8 cellular contexts compared by ENCODE assay signal in genomic region chr2:207692206-207693065, GRCh38. TPM values are rescaled to one million over a fixed set of nuclear protein-coding genes. Genes with fewer than 3 reads are reported as not detected.
DNase-seq lines count a peak whose midpoint lies in the region; ATAC-seq, FAIRE-seq and TF ChIP-seq lines count a peak whose summit lies in the region.

No MANE protein-coding gene starts in this region.

- FAIRE-seq in pancreas (lab: Jason Lieb, UNC) = no peak

- no peak overlapping the region for H3K27ac ChIP-seq in MM.1S (ENCODE audit: low read length)
- H3K27ac ChIP-seq in pancreas = no peak overlapping the region

- WGBS in pancreas, 2 donors = 29 to 31% methylated on average over 7 of the region's 7 CpGs

- H3K9me3 ChIP-seq in MM.1S (replicated peaks; ENCODE audit: insufficient read depth, low read length) (no peaks in the 10 kb centered on the region), pancreas (no peaks in the 10 kb centered on the region)

- TF ChIP-seq CTCF in MM.1S (IDR thresholded peaks at IDR 0.05; ENCODE audit: low read length) = peak; percentile 47
- TF ChIP-seq CTCF in epithelial cell of proximal tubule (conservative IDR thresholded peaks at IDR 0.05; ENCODE audit: low read depth, low read length) = peak; percentile 72
- peak in 3 of 4 donors; percentile 29 to 39 (median 32) for TF ChIP-seq CTCF in pancreas (IDR thresholded peaks at IDR 0.05)

- no peak overlapping the region for H3K9ac ChIP-seq in MM.1S (ENCODE audit: low read length)

- no peak overlapping the region for H2AFZ ChIP-seq in MM.1S (ENCODE audit: low read length)

- H4K20me1 ChIP-seq in MM.1S (ENCODE audit: insufficient read depth, low read length) = no peaks in the 10 kb centered on the region

- no peaks in the 10 kb centered on the region for H3K27me3 ChIP-seq in MM.1S (replicated peaks; ENCODE audit: insufficient read depth, low read length)
- no peaks in the 10 kb centered on the region for H3K27me3 ChIP-seq in pancreas

- H3K9me2 ChIP-seq in MM.1S (replicated peaks; ENCODE audit: insufficient read depth, low read length) = no peaks in the 10 kb centered on the region

- H3K4me1 ChIP-seq in MM.1S (ENCODE audit: low read length) (no peaks in the 10 kb centered on the region), pancreas (no peaks in the 10 kb centered on the region)

- peak; percentile 67 to 94 (median 87) for ATAC-seq in pancreas
- no peak for ATAC-seq in GM21786 (IDR thresholded peaks at IDR 0.05; ENCODE audit: unreplicated experiment)

- no peaks in the 10 kb centered on the region for H3K36me3 ChIP-seq in MM.1S (replicated peaks; ENCODE audit: insufficient read depth, low read length)
- no peaks in the 10 kb centered on the region for H3K36me3 ChIP-seq in pancreas

- DNase-seq in NCI-H526 (lab: John Stamatoyannopoulos, UW) (peak; percentile 13 to 49), NCI-H526 treated with DMSO at 0.1 percent for 48 hours (lab: John Stamatoyannopoulos, UW) (no peak), MM.1S (no peak), epithelial cell of proximal tubule (ENCODE audit: low read depth) (no peak), pancreas (peak in 5 of 6 donors; percentile 31 to 61 (median 49)), NCI-H2081 treated with DMSO at 0.1 percent for 48 hours (lab: John Stamatoyannopoulos, UW) (no peak)
- DNase-seq in activated CD4-positive, alpha-beta T cell treated with anti-CD3 and anti-CD28 coated beads for 4 hours = peak; percentile 50 to 58

- H3K79me2 ChIP-seq in MM.1S (ENCODE audit: low read length) = no peaks in the 10 kb centered on the region

- intact Hi-C loops in pancreas (cut with DNase I) = no loop called here

- no peaks in the 10 kb centered on the region for H3F3A ChIP-seq in MM.1S (ENCODE audit: insufficient read depth, low read length)

- no peak overlapping the region for H3K4me3 ChIP-seq in MM.1S (ENCODE audit: low read length)
- H3K4me3 ChIP-seq in epithelial cell of proximal tubule (ENCODE audit: low read depth, low read length) = no peak overlapping the region
- no peak overlapping the region for H3K4me3 ChIP-seq in pancreas

- H3K4me2 ChIP-seq in MM.1S (ENCODE audit: low read depth, low read length) = no peak overlapping the region

RNA-seq across cellular contexts. Expression of gene CCNYL1, which starts 19.0 kb away (rescaled TPM):
- 9.3 and 20.5 TPM in 2 replicates for total RNA-seq in epithelial cell of proximal tubule
- 10 to 100 TPM in 4 of 6 donors, 1 to 10 TPM in 2; 8.4 to 12.4 (median 11.9) TPM for total RNA-seq in pancreas
- 1 to 10 TPM; 5.2 to 5.3 TPM for polyA plus RNA-seq in pancreas

Comparison
In these comparisons a context has a peak if more than half of its experiments do, and no peak if none do; other contexts are left out.
1. DNase-seq: peak in NCI-H526 (2 of 2), activated CD4-positive, alpha-beta T cell treated with anti-CD3 and anti-CD28 coated beads for 4 hours (2 of 2) and pancreas (5 of 6); none in NCI-H526 treated with DMSO at 0.1 percent for 48 hours (single experiment), MM.1S (single experiment), epithelial cell of proximal tubule (single experiment) and NCI-H2081 treated with DMSO at 0.1 percent for 48 hours (single experiment).
2. Peak in every context shown above with its lines, with median percentiles within 50 percentile points of each other: CTCF ChIP-seq.